ENCODE assay signal across 1 cellular context in the genomic region with DNA sequence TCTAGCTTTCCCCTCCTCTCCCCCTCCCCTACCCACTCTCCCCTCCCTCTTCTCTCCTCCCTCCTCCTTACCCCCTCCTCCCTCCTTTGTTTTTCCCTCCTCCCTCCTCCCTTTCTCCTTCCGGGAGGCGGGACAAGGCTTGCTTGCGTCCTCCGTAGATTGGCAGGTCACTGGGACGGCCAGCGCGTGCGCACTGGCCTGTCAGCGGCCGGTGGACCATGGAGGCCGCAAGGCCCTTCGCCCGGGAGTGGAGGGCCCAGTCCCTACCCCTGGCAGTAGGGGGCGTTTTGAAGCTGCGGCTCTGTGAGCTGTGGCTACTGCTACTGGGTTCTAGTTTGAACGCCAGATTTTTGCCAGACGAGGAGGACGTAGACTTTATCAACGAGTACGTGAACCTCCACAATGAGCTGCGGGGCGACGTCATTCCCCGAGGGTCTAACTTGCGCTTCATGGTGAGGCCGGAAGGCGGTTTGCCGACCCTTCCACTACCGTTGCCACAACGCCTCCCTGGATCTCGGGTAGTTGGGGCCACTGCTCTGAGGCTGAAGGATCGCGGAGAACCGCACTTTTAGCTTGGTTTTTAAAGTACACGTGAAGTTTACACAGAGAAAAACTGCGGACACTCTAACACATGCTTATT.
TF ChIP-seq lines count a peak whose summit lies in the region.

TSS of gene GLIPR1L2 (plus strand) at position 191 of the 640 bp plus-strand sequence. CDS start at position 219, 28 bp downstream.

TF ChIP-seq in HEK293, 187 proteins besides CTCF, POLR2A, EP300 and RAD21 (continued from another document and continues in another):
- no peak for TF ChIP-seq TSHZ1 (tag by site-specific recombination; IDR thresholded peaks at IDR 0.05; ENCODE audit: borderline replicate concordance)
- TF ChIP-seq ZNF426 (tag by site-specific recombination; IDR thresholded peaks at IDR 0.05): no peak
- TF ChIP-seq ZBTB20 (tag by site-specific recombination; IDR thresholded peaks at IDR 0.05): peak; percentile 76; the same call in 1 of the 2 replicates
- TF ChIP-seq ZIC2 (tag by site-specific recombination; IDR thresholded peaks at IDR 0.05): no peak
- no peak for TF ChIP-seq MEIS1 (CRISPR knock-in tag; IDR thresholded peaks at IDR 0.05; ENCODE audit: borderline replicate concordance)
- TF ChIP-seq, protein P1, sequence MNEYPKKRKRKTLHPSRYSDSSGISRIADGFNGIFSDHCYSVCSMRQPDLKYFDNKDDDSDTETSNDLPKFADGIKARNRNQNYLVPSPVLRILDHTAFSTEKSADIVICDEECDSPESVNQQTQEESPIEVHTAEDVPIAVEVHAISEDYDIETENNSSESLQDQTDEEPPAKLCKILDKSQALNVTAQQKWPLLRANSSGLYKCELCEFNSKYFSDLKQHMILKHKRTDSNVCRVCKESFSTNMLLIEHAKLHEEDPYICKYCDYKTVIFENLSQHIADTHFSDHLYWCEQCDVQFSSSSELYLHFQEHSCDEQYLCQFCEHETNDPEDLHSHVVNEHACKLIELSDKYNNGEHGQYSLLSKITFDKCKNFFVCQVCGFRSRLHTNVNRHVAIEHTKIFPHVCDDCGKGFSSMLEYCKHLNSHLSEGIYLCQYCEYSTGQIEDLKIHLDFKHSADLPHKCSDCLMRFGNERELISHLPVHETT (tag by site-specific recombination; IDR thresholded peaks at IDR 0.05): no peak
- no peak; the same call in 1 of the 2 replicates for TF ChIP-seq ZNF24 (tag by site-specific recombination; IDR thresholded peaks at IDR 0.05)
- no peak for TF ChIP-seq ZNF585B (tag by site-specific recombination; IDR thresholded peaks at IDR 0.05)
- TF ChIP-seq, protein P2, sequence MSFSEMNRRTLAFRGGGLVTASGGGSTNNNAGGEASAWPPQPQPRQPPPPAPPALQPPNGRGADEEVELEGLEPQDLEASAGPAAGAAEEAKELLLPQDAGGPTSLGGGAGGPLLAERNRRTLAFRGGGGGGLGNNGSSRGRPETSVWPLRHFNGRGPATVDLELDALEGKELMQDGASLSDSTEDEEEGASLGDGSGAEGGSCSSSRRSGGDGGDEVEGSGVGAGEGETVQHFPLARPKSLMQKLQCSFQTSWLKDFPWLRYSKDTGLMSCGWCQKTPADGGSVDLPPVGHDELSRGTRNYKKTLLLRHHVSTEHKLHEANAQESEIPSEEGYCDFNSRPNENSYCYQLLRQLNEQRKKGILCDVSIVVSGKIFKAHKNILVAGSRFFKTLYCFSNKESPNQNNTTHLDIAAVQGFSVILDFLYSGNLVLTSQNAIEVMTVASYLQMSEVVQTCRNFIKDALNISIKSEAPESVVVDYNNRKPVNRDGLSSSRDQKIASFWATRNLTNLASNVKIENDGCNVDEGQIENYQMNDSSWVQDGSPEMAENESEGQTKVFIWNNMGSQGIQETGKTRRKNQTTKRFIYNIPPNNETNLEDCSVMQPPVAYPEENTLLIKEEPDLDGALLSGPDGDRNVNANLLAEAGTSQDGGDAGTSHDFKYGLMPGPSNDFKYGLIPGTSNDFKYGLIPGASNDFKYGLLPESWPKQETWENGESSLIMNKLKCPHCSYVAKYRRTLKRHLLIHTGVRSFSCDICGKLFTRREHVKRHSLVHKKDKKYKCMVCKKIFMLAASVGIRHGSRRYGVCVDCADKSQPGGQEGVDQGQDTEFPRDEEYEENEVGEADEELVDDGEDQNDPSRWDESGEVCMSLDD (tag by site-specific recombination; IDR thresholded peaks at IDR 0.05): no peak
- no peak for TF ChIP-seq ZSCAN16 (tag by site-specific recombination; IDR thresholded peaks at IDR 0.05)
- TF ChIP-seq, protein P3, sequence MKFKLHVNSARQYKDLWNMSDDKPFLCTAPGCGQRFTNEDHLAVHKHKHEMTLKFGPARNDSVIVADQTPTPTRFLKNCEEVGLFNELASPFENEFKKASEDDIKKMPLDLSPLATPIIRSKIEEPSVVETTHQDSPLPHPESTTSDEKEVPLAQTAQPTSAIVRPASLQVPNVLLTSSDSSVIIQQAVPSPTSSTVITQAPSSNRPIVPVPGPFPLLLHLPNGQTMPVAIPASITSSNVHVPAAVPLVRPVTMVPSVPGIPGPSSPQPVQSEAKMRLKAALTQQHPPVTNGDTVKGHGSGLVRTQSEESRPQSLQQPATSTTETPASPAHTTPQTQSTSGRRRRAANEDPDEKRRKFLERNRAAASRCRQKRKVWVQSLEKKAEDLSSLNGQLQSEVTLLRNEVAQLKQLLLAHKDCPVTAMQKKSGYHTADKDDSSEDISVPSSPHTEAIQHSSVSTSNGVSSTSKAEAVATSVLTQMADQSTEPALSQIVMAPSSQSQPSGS (tag by site-specific recombination; IDR thresholded peaks at IDR 0.05; ENCODE audit: low read depth): peak; percentile 83
- TF ChIP-seq ZNF26 (tag by site-specific recombination; IDR thresholded peaks at IDR 0.05): no peak
- no peak for TF ChIP-seq ZNF404 (tag by site-specific recombination; IDR thresholded peaks at IDR 0.05)
- TF ChIP-seq ZNF2 (tag by site-specific recombination; IDR thresholded peaks at IDR 0.05): peak; percentile 95
- TF ChIP-seq ZNF785 (tag by site-specific recombination; IDR thresholded peaks at IDR 0.05): no peak
- 0 out of 2 replicates have a peak, but pooled peaks have one; percentile 47 for TF ChIP-seq ZNF76 (tag by site-specific recombination; IDR thresholded peaks at IDR 0.05; ENCODE audit: borderline replicate concordance, low read depth)
- peak; percentile 56; the same call in 1 of the 2 replicates for TF ChIP-seq YY1 (tag by site-specific recombination; IDR thresholded peaks at IDR 0.05)
- peak; percentile 45; the same call in 1 of the 2 replicates for TF ChIP-seq ZNF561 (tag by site-specific recombination; IDR thresholded peaks at IDR 0.05; ENCODE audit: borderline replicate concordance)
- peak; percentile 97 for TF ChIP-seq SP2 (tag by site-specific recombination; IDR thresholded peaks at IDR 0.05)
- TF ChIP-seq ZNF776 (tag by site-specific recombination; IDR thresholded peaks at IDR 0.05; ENCODE audit: borderline replicate concordance): no peak
- TF ChIP-seq ZNF366 (tag by site-specific recombination; conservative IDR thresholded peaks at IDR 0.05): peak; percentile 100
- no peak for TF ChIP-seq ZNF155 (tag by site-specific recombination; IDR thresholded peaks at IDR 0.05)
- TF ChIP-seq ZNF548 (tag by site-specific recombination; IDR thresholded peaks at IDR 0.05): no peak
- peak; percentile 92; the same call in 1 of the 2 replicates for TF ChIP-seq ZNF501 (tag by site-specific recombination; IDR thresholded peaks at IDR 0.05)
- TF ChIP-seq, protein P4, sequence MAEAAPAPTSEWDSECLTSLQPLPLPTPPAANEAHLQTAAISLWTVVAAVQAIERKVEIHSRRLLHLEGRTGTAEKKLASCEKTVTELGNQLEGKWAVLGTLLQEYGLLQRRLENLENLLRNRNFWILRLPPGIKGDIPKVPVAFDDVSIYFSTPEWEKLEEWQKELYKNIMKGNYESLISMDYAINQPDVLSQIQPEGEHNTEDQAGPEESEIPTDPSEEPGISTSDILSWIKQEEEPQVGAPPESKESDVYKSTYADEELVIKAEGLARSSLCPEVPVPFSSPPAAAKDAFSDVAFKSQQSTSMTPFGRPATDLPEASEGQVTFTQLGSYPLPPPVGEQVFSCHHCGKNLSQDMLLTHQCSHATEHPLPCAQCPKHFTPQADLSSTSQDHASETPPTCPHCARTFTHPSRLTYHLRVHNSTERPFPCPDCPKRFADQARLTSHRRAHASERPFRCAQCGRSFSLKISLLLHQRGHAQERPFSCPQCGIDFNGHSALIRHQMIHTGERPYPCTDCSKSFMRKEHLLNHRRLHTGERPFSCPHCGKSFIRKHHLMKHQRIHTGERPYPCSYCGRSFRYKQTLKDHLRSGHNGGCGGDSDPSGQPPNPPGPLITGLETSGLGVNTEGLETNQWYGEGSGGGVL (tag by site-specific recombination; IDR thresholded peaks at IDR 0.05): peak; percentile 100
- TF ChIP-seq, protein P5, sequence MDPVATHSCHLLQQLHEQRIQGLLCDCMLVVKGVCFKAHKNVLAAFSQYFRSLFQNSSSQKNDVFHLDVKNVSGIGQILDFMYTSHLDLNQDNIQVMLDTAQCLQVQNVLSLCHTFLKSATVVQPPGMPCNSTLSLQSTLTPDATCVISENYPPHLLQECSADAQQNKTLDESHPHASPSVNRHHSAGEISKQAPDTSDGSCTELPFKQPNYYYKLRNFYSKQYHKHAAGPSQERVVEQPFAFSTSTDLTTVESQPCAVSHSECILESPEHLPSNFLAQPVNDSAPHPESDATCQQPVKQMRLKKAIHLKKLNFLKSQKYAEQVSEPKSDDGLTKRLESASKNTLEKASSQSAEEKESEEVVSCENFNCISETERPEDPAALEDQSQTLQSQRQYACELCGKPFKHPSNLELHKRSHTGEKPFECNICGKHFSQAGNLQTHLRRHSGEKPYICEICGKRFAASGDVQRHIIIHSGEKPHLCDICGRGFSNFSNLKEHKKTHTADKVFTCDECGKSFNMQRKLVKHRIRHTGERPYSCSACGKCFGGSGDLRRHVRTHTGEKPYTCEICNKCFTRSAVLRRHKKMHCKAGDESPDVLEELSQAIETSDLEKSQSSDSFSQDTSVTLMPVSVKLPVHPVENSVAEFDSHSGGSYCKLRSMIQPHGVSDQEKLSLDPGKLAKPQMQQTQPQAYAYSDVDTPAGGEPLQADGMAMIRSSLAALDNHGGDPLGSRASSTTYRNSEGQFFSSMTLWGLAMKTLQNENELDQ (tag by site-specific recombination; IDR thresholded peaks at IDR 0.05; ENCODE audit: low read depth): no peak
- no peak for TF ChIP-seq ZBTB1 (tag by site-specific recombination; IDR thresholded peaks at IDR 0.05)
- peak; percentile 68 for TF ChIP-seq ZBTB17 (tag by site-specific recombination; IDR thresholded peaks at IDR 0.05)
- TF ChIP-seq GLIS1 (tag by site-specific recombination; IDR thresholded peaks at IDR 0.05): 0 out of 2 replicates have a peak, but pooled peaks have one; percentile 4
- TF ChIP-seq ZNF521 (tag by site-specific recombination; IDR thresholded peaks at IDR 0.05): no peak
- TF ChIP-seq WT1 (tag by site-specific recombination; IDR thresholded peaks at IDR 0.05): peak; percentile 69
- no peak for TF ChIP-seq ZNF701 (tag by site-specific recombination; IDR thresholded peaks at IDR 0.05)
- no peak for TF ChIP-seq ZNF211 (tag by site-specific recombination; IDR thresholded peaks at IDR 0.05; ENCODE audit: low read depth)
- TF ChIP-seq GLIS2 (tag by site-specific recombination; IDR thresholded peaks at IDR 0.05): no peak
- no peak for TF ChIP-seq ZNF157 (tag by site-specific recombination; IDR thresholded peaks at IDR 0.05)
- no peak for TF ChIP-seq REPIN1 (tag by site-specific recombination; IDR thresholded peaks at IDR 0.05; ENCODE audit: low read depth)
- TF ChIP-seq ZNF704 (tag by site-specific recombination; IDR thresholded peaks at IDR 0.05): no peak
- no peak for TF ChIP-seq ZNF248 (tag by site-specific recombination; IDR thresholded peaks at IDR 0.05)
- TF ChIP-seq ZNF223 (tag by site-specific recombination; IDR thresholded peaks at IDR 0.05): no peak
- no peak; the same call in none of the 2 replicates for TF ChIP-seq ZNF600 (tag by site-specific recombination; IDR thresholded peaks at IDR 0.05)
- TF ChIP-seq ZFP3 (tag by site-specific recombination; IDR thresholded peaks at IDR 0.05; ENCODE audit: low read depth): 0 out of 2 replicates have a peak, but pooled peaks have one; percentile 7
- TF ChIP-seq MZF1 (tag by site-specific recombination; IDR thresholded peaks at IDR 0.05; ENCODE audit: borderline replicate concordance): peak; percentile 32; the same call in 1 of the 2 replicates
- no peak for TF ChIP-seq ZNF184 (tag by site-specific recombination; IDR thresholded peaks at IDR 0.05)
- TF ChIP-seq ZBTB6 (tag by site-specific recombination; IDR thresholded peaks at IDR 0.05): no peak
